In the genomic region with DNA sequence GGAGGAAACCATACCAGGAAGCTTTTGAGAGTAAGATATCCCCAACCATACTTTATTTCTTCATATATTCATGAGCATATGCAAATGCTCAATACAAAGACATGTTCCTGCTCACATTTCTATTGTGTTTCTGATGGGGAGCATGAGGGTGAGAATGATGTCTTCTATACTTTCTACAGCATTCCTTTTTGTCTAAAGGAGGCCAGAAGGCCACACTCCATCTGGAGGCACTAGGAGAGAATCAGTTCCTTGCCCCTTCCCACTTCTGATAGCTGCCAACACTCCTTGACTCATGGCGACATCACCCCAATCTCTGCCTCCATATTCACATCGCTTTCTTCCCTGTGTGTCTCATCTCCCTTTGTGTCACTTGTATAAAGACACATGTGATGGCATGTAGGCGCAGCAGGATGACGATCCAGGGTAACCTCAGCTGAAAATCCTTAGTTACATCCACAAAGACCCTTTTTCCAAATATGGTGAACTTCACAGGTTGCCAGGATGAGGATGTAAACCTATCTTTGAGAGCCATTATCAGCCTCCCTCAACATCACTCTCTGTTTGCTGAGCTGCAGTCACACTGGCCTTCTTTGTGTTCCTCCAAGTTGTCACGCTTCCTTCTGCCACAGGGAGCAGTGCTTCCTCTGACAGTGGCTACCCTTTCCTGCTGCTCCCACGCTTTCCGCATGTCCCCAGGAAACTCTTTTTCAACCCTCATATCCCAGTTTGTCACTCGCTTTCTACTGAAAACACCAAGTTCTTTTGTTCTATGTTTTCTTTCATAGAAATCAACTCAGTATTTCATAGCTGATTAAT, we compare ENCODE assay signal across 1 cellular context.
TF ChIP-seq lines count a peak whose summit lies in the region.

No MANE protein-coding gene starts in this region.

TF ChIP-seq in Ishikawa, 13 proteins besides CTCF, POLR2A, EP300 and RAD21 (continued from another document):
- no peak for TF ChIP-seq TAF1 (IDR thresholded peaks at IDR 0.05; ENCODE audit: low read depth)
TF ChIP-seq in Ishikawa: peak in this region for 0.
